ENCODE assay signal across 9 cellular contexts in genomic region chr14:37363661-37364060, GRCh38.
"Had no signal": no experiment of that assay in that cellular context is flagged by ENCODE, and none has a peak within 500 bp of the region (broad histone marks: within the 10 kb centered on the region; RNA-seq: fewer than 3 reads in every experiment).

No MANE protein-coding gene starts in this region.

- DNase-seq: GM23248, GOT3, H7, HFFc6, IMR-90 had no signal

- H3K4me3 ChIP-seq: GM23248, HAP-1, K562 had no signal

- H3K4me3 Mint-ChIP-seq: HFFc6 had no signal

- H3K36me3 ChIP-seq: HAP-1 had no signal

- H2AFZ ChIP-seq: GM23248 had no signal

- ATAC-seq: HCT116, K562 had no signal

- FAIRE-seq: K562 had no signal

- H3K9me3 ChIP-seq: HAP-1 had no signal

- H3K9ac ChIP-seq: GM23248 had no signal

- H3K27ac ChIP-seq: GM23248, HL-60 had no signal

- H3K4me1 ChIP-seq: HAP-1 had no signal

- H3K27ac Mint-ChIP-seq: HFFc6 had no signal
